ENCODE assay signal across 11 cellular contexts in the genomic region with DNA sequence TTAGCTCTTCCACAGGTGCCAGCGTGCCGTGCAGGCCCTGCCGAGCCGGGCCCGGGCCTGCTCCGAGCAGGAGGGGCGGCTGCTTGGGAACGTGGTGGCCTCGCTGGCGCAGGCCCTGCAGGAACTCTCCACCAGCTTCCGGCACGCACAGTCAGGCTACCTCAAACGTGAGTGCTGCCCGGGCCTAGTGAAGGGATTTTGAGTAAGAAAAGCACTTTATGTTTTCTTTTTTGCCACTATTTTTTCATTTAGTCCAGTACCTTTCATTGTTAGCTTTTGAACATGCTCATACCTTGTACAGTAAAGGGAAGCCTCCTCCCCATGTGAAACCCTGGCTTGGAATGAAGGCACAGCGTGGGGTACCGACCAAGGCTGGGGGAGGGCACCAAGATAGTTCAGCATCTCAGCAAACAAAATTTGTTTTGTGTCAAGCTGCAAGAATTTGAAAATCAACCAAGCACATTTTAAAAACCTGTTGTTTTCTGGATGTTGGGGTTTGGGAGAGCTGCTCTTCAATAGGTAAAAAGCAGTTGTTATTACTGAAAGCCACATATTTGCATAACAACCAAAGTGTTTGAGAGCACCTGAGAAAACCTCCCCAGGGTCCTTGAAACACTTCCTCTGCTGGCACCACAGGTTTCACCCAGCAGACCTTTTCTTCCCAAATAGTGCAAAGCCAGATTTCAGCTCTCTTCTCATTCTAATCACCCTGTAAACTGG. TPM values are rescaled to one million over a fixed set of nuclear protein-coding genes. Genes with fewer than 3 reads are reported as not detected.
DNase-seq lines count a peak whose midpoint lies in the region; ATAC-seq and TF ChIP-seq lines count a peak whose summit lies in the region.
"Had no signal": no experiment of that assay in that cellular context is flagged by ENCODE, and none has a peak within 500 bp of the region (broad histone marks: within the 10 kb centered on the region; RNA-seq: fewer than 3 reads in every experiment).

No MANE protein-coding gene starts in this region.

- no peaks in the 10 kb centered on the region for H3K27me3 ChIP-seq in HUES64 (ENCODE audit: insufficient read depth, low read length)

- H3K9me3 Mint-ChIP-seq in chondrocyte (ENCODE audit: low read depth), result no peaks in the 10 kb centered on the region

- peaks cover 18% of the 10 kb centered on the region for H3K36me3 Mint-ChIP-seq in chondrocyte (ENCODE audit: low read depth)

- H3K9me3 ChIP-seq in HUES64 (ENCODE audit: insufficient read depth, low read depth, low read length), result no peaks in the 10 kb centered on the region

- H3K4me1 Mint-ChIP-seq in chondrocyte (ENCODE audit: low read depth), result no peaks in the 10 kb centered on the region

- H3K36me3 ChIP-seq in HUES64 (ENCODE audit: insufficient read depth, low read length), result peaks cover 46% of the 10 kb centered on the region

- no peak overlapping the region for H3K4me3 Mint-ChIP-seq in chondrocyte (ENCODE audit: unreplicated experiment)

- TF ChIP-seq CTCF in chondrocyte (IDR thresholded peaks at IDR 0.05), result no peak

- WGBS in HUES64, result 4% methylated on average over 16 of the region's 16 CpGs

- ATAC-seq in GM18861 (IDR thresholded peaks at IDR 0.05; ENCODE audit: unreplicated experiment), result peak; percentile 70
- peak; percentile 69 for ATAC-seq in GM21737 (IDR thresholded peaks at IDR 0.05; ENCODE audit: unreplicated experiment)

- no peaks in the 10 kb centered on the region for H3K27me3 Mint-ChIP-seq in chondrocyte (ENCODE audit: low read depth)

- H3K27ac ChIP-seq in HUES64 (ENCODE audit: low read depth, low read length), result peak overlapping the region; percentile 100

- H3K9ac ChIP-seq in HUES64 (ENCODE audit: low read depth, low read length), result peak overlapping the region; percentile 84

- 0 out of 2 replicates have a peak overlapping the region, but pooled peaks have one; percentile 1 for H3K4me3 ChIP-seq in HUES64 (ENCODE audit: low read length)

- H3K4me1 ChIP-seq in HUES64 (ENCODE audit: insufficient read depth, low read length), result peaks cover 56% of the 10 kb centered on the region

- H3K27ac Mint-ChIP-seq in chondrocyte (ENCODE audit: unreplicated experiment), result no peak overlapping the region

- DNase-seq in islet precursor cell (peak; percentile 60), chondrocyte (ENCODE audit: low spot score) (no peak), inferior parietal cortex (ENCODE audit: extremely low spot score) (no peak), cerebellar nuclear complex (lab: John Stamatoyannopoulos, UW) (no peak)
- DNase-seq in stimulated activated CD4-positive, alpha-beta T cell treated with anti-CD3 and anti-CD28 coated beads, Interleukin-2, amount 100 ng/mL, for 24 hours, result no peak
- DNase-seq: activated T-cell treated with anti-CD3 and anti-CD28 coated beads for 4 hours, NCI-H446, T-helper 1 cell had no signal

RNA-seq across cellular contexts. Expression of gene STX16, which starts 18.4 kb away (rescaled TPM):
- polyA plus RNA-seq in HUES64 (2013, experiment 1 of 2), result 29.9 TPM
- 40.6 TPM for polyA plus RNA-seq in HUES64 (2013, experiment 2 of 2)
- 44.5 to 58.1 TPM (median 50.4 TPM) in 3 replicates for total RNA-seq in chondrocyte

RNA-seq across cellular contexts. Expression of gene NPEPL1, which starts 23.2 kb away (rescaled TPM):
- 16.4 TPM for polyA plus RNA-seq in HUES64 (2013, experiment 1 of 2)
- polyA plus RNA-seq in HUES64 (2013, experiment 2 of 2), result 17.1 TPM
- 10.2 to 32.8 TPM (median 31.3 TPM) in 3 replicates for total RNA-seq in chondrocyte
